ENCODE assay signal across 8 cellular contexts in genomic region chr2:240436626-240437180, GRCh38. TPM values are rescaled to one million over a fixed set of nuclear protein-coding genes. Genes with fewer than 3 reads are reported as not detected.
DNase-seq lines count a peak whose midpoint lies in the region; ATAC-seq, FAIRE-seq and TF ChIP-seq lines count a peak whose summit lies in the region.

No MANE protein-coding gene starts in this region.

- no peaks in the 10 kb centered on the region for H3K9me1 ChIP-seq in keratinocyte (ENCODE audit: control insufficient read depth, extremely low read depth, insufficient read depth, low read length)

- H3K4me3 ChIP-seq in keratinocyte (ENCODE audit: control insufficient read depth in 2 of 3, extremely low read depth in 1 of 3, insufficient read depth in 2 of 3, low read depth in 1 of 3, low read length in 3 of 3) (peak overlapping the region; percentile 60 to 81 (median 69)), stomach smooth muscle (ENCODE audit: low read length in 2 of 2) (peak overlapping the region; percentile 66 to 77)

- no peak for FAIRE-seq in keratinocyte (lab: Jason Lieb, UNC)

- peak overlapping the region; percentile 64 for H3K27ac ChIP-seq in keratinocyte (ENCODE audit: control insufficient read depth, insufficient read depth, low read length)
- peak overlapping the region; percentile 66 for H3K27ac ChIP-seq in stomach smooth muscle (ENCODE audit: low read length)

- no peaks in the 10 kb centered on the region for H3K27me3 ChIP-seq in keratinocyte (ENCODE audit: control insufficient read depth, extremely low read depth, insufficient read depth, low read length)
- H3K27me3 ChIP-seq in stomach smooth muscle (ENCODE audit: control insufficient read depth in 1 of 2, insufficient read depth in 2 of 2, low read length in 2 of 2), result peaks cover 0 to 2% of the 10 kb centered on the region in 2 donors

- no peaks in the 10 kb centered on the region for H3K9me3 ChIP-seq in keratinocyte (ENCODE audit: control insufficient read depth, low read depth, low read length)
- no peaks in the 10 kb centered on the region for H3K9me3 ChIP-seq in stomach smooth muscle (ENCODE audit: control insufficient read depth in 2 of 2, low read length in 2 of 2)

- H3K4me1 ChIP-seq in keratinocyte (ENCODE audit: control insufficient read depth, extremely low read depth, insufficient read depth, low read length), result peaks cover 45% of the 10 kb centered on the region
- H3K4me1 ChIP-seq in stomach smooth muscle (ENCODE audit: control insufficient read depth, insufficient read depth, low read length), result peaks cover 48% of the 10 kb centered on the region

- H3K9ac ChIP-seq in keratinocyte (ENCODE audit: control insufficient read depth, extremely low read depth, insufficient read depth, low read length), result peak overlapping the region; percentile 86
- peak overlapping the region in 1 of 2 donors; percentile 59 for H3K9ac ChIP-seq in stomach smooth muscle (ENCODE audit: low read length in 2 of 2)

- TF ChIP-seq CTCF in keratinocyte (optimal IDR thresholded peaks at IDR 0.05 in 1 of 3, IDR thresholded peaks at IDR 0.05 in 1 of 3, conservative IDR thresholded peaks at IDR 0.05 in 1 of 3; ENCODE audit: extremely low read depth in 1 of 3, insufficient read depth in 2 of 3, low read length in 3 of 3), result no peak

- H3K36me3 ChIP-seq in keratinocyte (ENCODE audit: control insufficient read depth in 2 of 2, extremely low read depth in 1 of 2, insufficient read depth in 2 of 2, low read length in 2 of 2) (peaks cover 0 to 5% of the 10 kb centered on the region in 2 experiments), stomach smooth muscle (ENCODE audit: control insufficient read depth in 2 of 2, insufficient read depth in 2 of 2, low read length in 2 of 2) (peaks cover 0 to 2% of the 10 kb centered on the region in 2 donors)

- no peak for ATAC-seq in HG02870 (IDR thresholded peaks at IDR 0.05; ENCODE audit: unreplicated experiment)
- no peak for ATAC-seq in GM21717 (IDR thresholded peaks at IDR 0.05; ENCODE audit: unreplicated experiment)

- peaks cover 54% of the 10 kb centered on the region for H3K79me2 ChIP-seq in keratinocyte (ENCODE audit: control insufficient read depth, insufficient read depth, low read length)

- H2AFZ ChIP-seq in keratinocyte (ENCODE audit: control insufficient read depth, low read length), result no peak overlapping the region

- peak overlapping the region; percentile 78 for H3K4me2 ChIP-seq in keratinocyte (ENCODE audit: control insufficient read depth, extremely low read depth, insufficient read depth, low read depth, low read length)

- dilution Hi-C loops in keratinocyte (cut with MboI; ENCODE audit: extremely low pct_ligation_motif_present, low sequenced_read_pairs), result no loop called here

- H4K20me1 ChIP-seq in keratinocyte (ENCODE audit: control insufficient read depth, extremely low read depth, insufficient read depth, low read length), result peaks cover 13% of the 10 kb centered on the region

- DNase-seq in DMS79 treated with DMSO at 0.1 percent for 48 hours (lab: John Stamatoyannopoulos, UW) (peak; percentile 12), DMS79 (lab: John Stamatoyannopoulos, UW) (no peak), astrocyte of the hippocampus (ENCODE audit: low read depth, low spot score) (peak; percentile 70), keratinocyte (ENCODE audit: low read depth, low spot score) (no peak), HK-2 (ENCODE audit: unreplicated experiment) (no peak)

RNA-seq across cellular contexts. Expression of gene GPC1, which starts 1.2 kb away (rescaled TPM):
- 46.6 to 117 TPM (median 75.0 TPM) in 3 replicates for polyA plus RNA-seq in keratinocyte
- 105 TPM for polyA plus RNA-seq in keratinocyte (2011; ENCODE audit: low read depth)
- polyA plus RNA-seq in keratinocyte (2011; cell fraction: cytosol; rRNA removed), result 23.2 and 63.7 TPM in 2 replicates
- polyA plus RNA-seq in keratinocyte (2011; cell fraction: nucleus; rRNA removed), result 161 and 211 TPM in 2 replicates
- 87.4 and 108 TPM in 2 replicates for polyA plus RNA-seq in keratinocyte (2012; ENCODE audit: low replicate concordance)
- 60.5 to 117 TPM (median 94.2 TPM) in 3 replicates for polyA minus RNA-seq in keratinocyte
- 188 TPM for polyA minus RNA-seq in keratinocyte (2011; cell fraction: cytosol; rRNA and poly(A)+ RNA removed)
- polyA minus RNA-seq in keratinocyte (2011; cell fraction: nucleus; rRNA and poly(A)+ RNA removed), result 272 and 312 TPM in 2 replicates

Comparison
In these comparisons a context has a peak if more than half of its experiments do, and no peak if none do; other contexts are left out.
1. DNase-seq: peak in DMS79 treated with DMSO at 0.1 percent for 48 hours (single experiment) and astrocyte of the hippocampus (single experiment); none in DMS79 (single experiment), keratinocyte (single experiment) and HK-2 (single experiment).